Comparison of ENCODE assay signal across 8 cellular contexts in the genomic region with DNA sequence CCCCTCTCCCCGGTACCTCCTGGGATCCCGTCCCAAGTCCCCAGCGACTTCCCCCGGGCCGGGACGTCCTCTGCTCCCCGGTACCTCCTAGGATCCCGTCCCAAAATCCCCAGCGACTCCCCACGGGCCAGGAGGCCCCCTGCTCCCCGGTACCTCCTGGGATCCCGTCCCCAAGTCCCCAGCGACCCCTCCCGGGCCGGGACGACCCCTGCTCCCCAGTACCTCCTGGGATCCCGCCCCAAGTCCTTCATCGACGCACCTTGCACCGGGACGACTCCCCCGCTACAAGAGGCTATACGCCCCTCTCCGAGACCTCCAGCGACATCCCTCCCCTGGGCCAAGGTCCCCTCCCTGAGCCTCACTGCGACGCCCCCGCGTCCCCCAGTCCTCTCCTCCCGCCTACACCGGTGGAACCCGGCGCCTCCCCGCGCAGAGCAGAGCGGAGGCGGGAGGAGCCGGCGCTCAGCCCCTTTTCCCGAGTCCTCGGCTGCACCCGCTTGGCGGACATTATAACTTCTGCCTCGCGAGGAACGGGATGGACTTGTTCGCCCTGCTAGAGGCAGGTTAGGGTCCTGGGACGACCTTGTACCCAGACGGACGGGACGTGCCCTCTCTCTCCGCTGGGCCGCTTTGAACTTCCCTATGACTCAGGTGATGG. TPM values are rescaled to one million over a fixed set of nuclear protein-coding genes. Genes with fewer than 3 reads are reported as not detected.
DNase-seq lines count a peak whose midpoint lies in the region; ATAC-seq and TF ChIP-seq lines count a peak whose summit lies in the region.

No MANE protein-coding gene starts in this region.

- POLR2A ChIA-PET in A673 (lab: Charles Lee; ENCODE audit: low non-redundant PET): no interaction called here

- H3K27me3 ChIP-seq in A673 (replicated peaks; ENCODE audit: insufficient read depth, low read depth, low read length, poor library complexity) (no peaks in the 10 kb centered on the region), HUES48 (ENCODE audit: control insufficient read depth, insufficient read depth, low read length) (peaks cover 64% of the 10 kb centered on the region), iPS DF 6.9 (ENCODE audit: control insufficient read depth, insufficient read depth, low read length) (peaks cover 8% of the 10 kb centered on the region; the same call in 1 of the 2 replicates)

- intact Hi-C loops in A673 (cut with micrococcal nuclease; ENCODE audit: unreplicated experiment): loop anchor here (10.0 kb wide), 1 partner anchor 81 kb away; no protein-coding TSS in a partner anchor

- no peak for TF ChIP-seq CTCF in A673 (conservative IDR thresholded peaks at IDR 0.05; ENCODE audit: low read depth, low read length)

- WGBS in iPS DF 6.9 (ENCODE audit: insufficient coverage, insufficient read length): no CpG with 5 or more reads among the region's 53 CpGs

- TF ChIP-seq POLR2A in GM18505 (IDR thresholded peaks at IDR 0.05; ENCODE audit: borderline replicate concordance, extremely low read depth, insufficient read depth, insufficient read length): no peak

- no peaks in the 10 kb centered on the region for H3K36me3 ChIP-seq in A673 (ENCODE audit: insufficient read depth, low read length, poor library complexity, severe bottlenecking)
- H3K36me3 ChIP-seq in HUES48 (ENCODE audit: control insufficient read depth, insufficient read depth, low read length): no peaks in the 10 kb centered on the region
- H3K36me3 ChIP-seq in iPS DF 6.9 (ENCODE audit: control insufficient read depth, insufficient read depth, low read length): no peaks in the 10 kb centered on the region

- peak; percentile 49 for DNase-seq in A673 (ENCODE audit: low spot score)
- DNase-seq in iPS DF 6.9 (ENCODE audit: low read depth, low spot score): no peak
- DNase-seq in skeletal muscle cell (ENCODE audit: low read depth): no peak
- DNase-seq in GF-D8 (lab: John Stamatoyannopoulos, UW): no peak

- ATAC-seq in GM18505 (IDR thresholded peaks at IDR 0.05; ENCODE audit: unreplicated experiment): no peak
- ATAC-seq in activated CD4-positive, CD25-positive, alpha-beta regulatory T cell treated with anti-CD3 and anti-CD28 coated beads, Interleukin-2, amount 50 U/mL, for 24 hours: no peak

- CTCF ChIA-PET in A673 (lab: Charles Lee): no interaction called here

- H3K9me3 ChIP-seq in A673 (ENCODE audit: low read depth, low read length, poor library complexity, severe bottlenecking) (no peaks in the 10 kb centered on the region), HUES48 (ENCODE audit: control insufficient read depth, insufficient read depth, low read length) (no peaks in the 10 kb centered on the region), iPS DF 6.9 (ENCODE audit: control insufficient read depth, insufficient read depth, low read length) (no peaks in the 10 kb centered on the region)

- H3K4me1 ChIP-seq in A673 (ENCODE audit: insufficient read depth, low read length, poor library complexity, severe bottlenecking) (peaks cover 16% of the 10 kb centered on the region), HUES48 (ENCODE audit: control insufficient read depth, insufficient read depth, low read length) (peaks cover 7% of the 10 kb centered on the region; the same call in 1 of the 2 replicates), iPS DF 6.9 (ENCODE audit: control insufficient read depth, insufficient read depth, low read length) (no peaks in the 10 kb centered on the region; the same call in 1 of the 2 replicates)

- peak overlapping the region; percentile 71 for H3K4me3 ChIP-seq in A673 (ENCODE audit: low read depth, low read length, poor library complexity, severe bottlenecking)
- peak overlapping the region; percentile 69 for H3K4me3 ChIP-seq in HUES48 (ENCODE audit: low read depth, low read length)
- peak overlapping the region; percentile 64; the same call in 1 of the 2 replicates for H3K4me3 ChIP-seq in iPS DF 6.9 (ENCODE audit: low read length)
- H3K4me3 ChIP-seq in skeletal muscle cell (ENCODE audit: low read depth, low read length): peak overlapping the region; percentile 68

- H3K27ac ChIP-seq in A673 (ENCODE audit: low read depth, low read length, poor library complexity, severe bottlenecking): no peak overlapping the region
- no peak overlapping the region for H3K27ac ChIP-seq in HUES48 (ENCODE audit: low read depth, low read length)
- peak overlapping the region; percentile 27 for H3K27ac ChIP-seq in angular gyrus (ENCODE audit: low read depth, low read length)
- H3K27ac ChIP-seq in iPS DF 6.9 (ENCODE audit: low read length): no peak overlapping the region

- no TSS peak for BruUV-seq in A673 (replicated peaks; lab: Mats Ljungman, UMichigan)

- H3K9ac ChIP-seq in HUES48 (ENCODE audit: low read depth, low read length): no peak overlapping the region

RNA-seq across cellular contexts. Expression of gene KREMEN1, which starts 0.9 kb away (rescaled TPM):
- 4.2 and 9.6 TPM in 2 replicates for total RNA-seq in A673 (2021)

RNA-seq across cellular contexts. Expression of gene C22orf31, which starts 12.1 kb away (rescaled TPM):
- total RNA-seq in A673 (2021): not detected in 2 replicates
